Comparison of ENCODE assay signal across 1 cellular context in genomic region chr19:662962-663681, GRCh38.
TF ChIP-seq lines count a peak whose summit lies in the region.

TSS of gene RNF126 (minus strand) at chr19:663214. CDS start at chr19:663121, 93 bp downstream.

TF ChIP-seq in HepG2, 621 proteins besides CTCF, POLR2A, EP300 and RAD21 (continued from another document and continues in another):
- TF ChIP-seq HMGXB4 (CRISPR knock-in tag; IDR thresholded peaks at IDR 0.05; ENCODE audit: borderline replicate concordance in 1 of 2, low read depth in 1 of 2): peak in 1 of 2 experiments; percentile 47; a peak in 1 of 4 replicates
- peak; percentile 42; the same call in 1 of the 2 replicates for TF ChIP-seq HCFC1 (IDR thresholded peaks at IDR 0.05; ENCODE audit: low read depth, low read length)
- TF ChIP-seq TRIM22 (IDR thresholded peaks at IDR 0.05): no peak
- no peak for TF ChIP-seq ZBTB10 (CRISPR knock-in tag; IDR thresholded peaks at IDR 0.05; ENCODE audit: borderline replicate concordance)
- TF ChIP-seq HOXA3 (CRISPR knock-in tag; IDR thresholded peaks at IDR 0.05): peak; percentile 55; the same call in 1 of the 2 replicates
- TF ChIP-seq ZNF891 (CRISPR knock-in tag; IDR thresholded peaks at IDR 0.05): no peak
- peak; percentile 70; the same call in 1 of the 2 replicates for TF ChIP-seq JDP2 (CRISPR knock-in tag; IDR thresholded peaks at IDR 0.05; ENCODE audit: borderline replicate concordance)
- peak; percentile 15; the same call in 1 of the 2 replicates for TF ChIP-seq PAXIP1 (CRISPR knock-in tag; conservative IDR thresholded peaks at IDR 0.05)
- peak; percentile 68; the same call in 1 of the 2 replicates for TF ChIP-seq ZFP82 (CRISPR knock-in tag; IDR thresholded peaks at IDR 0.05; ENCODE audit: borderline replicate concordance)
- TF ChIP-seq ZBTB14 (CRISPR knock-in tag; IDR thresholded peaks at IDR 0.05): peak; percentile 86
- peak; percentile 73 for TF ChIP-seq ZNF574 (CRISPR knock-in tag; IDR thresholded peaks at IDR 0.05)
- no peak for TF ChIP-seq TGIF2 (CRISPR knock-in tag; IDR thresholded peaks at IDR 0.05)
- TF ChIP-seq ZSCAN9 (CRISPR knock-in tag; IDR thresholded peaks at IDR 0.05; ENCODE audit: borderline replicate concordance): peak; percentile 61; the same call in 1 of the 2 replicates
- peak; percentile 77; the same call in 1 of the 2 replicates for TF ChIP-seq ZFP37 (CRISPR knock-in tag; IDR thresholded peaks at IDR 0.05; ENCODE audit: borderline replicate concordance)
- no peak for TF ChIP-seq ZBTB44 (CRISPR knock-in tag; IDR thresholded peaks at IDR 0.05)
- no peak for TF ChIP-seq SUZ12 (IDR thresholded peaks at IDR 0.05; ENCODE audit: low read depth, low read length)
- no peak for TF ChIP-seq ZNF530 (CRISPR knock-in tag; IDR thresholded peaks at IDR 0.05; ENCODE audit: low read depth)
- peak; percentile 47; the same call in 1 of the 2 replicates for TF ChIP-seq PATZ1 (CRISPR knock-in tag; IDR thresholded peaks at IDR 0.05)
- no peak for TF ChIP-seq ZNF512 (CRISPR knock-in tag; IDR thresholded peaks at IDR 0.05)
- TF ChIP-seq TBX2 (CRISPR knock-in tag; IDR thresholded peaks at IDR 0.05; ENCODE audit: borderline replicate concordance): peak; percentile 60; the same call in 1 of the 2 replicates
- TF ChIP-seq ZBTB1 (CRISPR knock-in tag; IDR thresholded peaks at IDR 0.05; ENCODE audit: borderline replicate concordance): no peak
- no peak for TF ChIP-seq GRHL1 (CRISPR knock-in tag; conservative IDR thresholded peaks at IDR 0.05)
- peak; percentile 92 for TF ChIP-seq ZNF672 (CRISPR knock-in tag; IDR thresholded peaks at IDR 0.05)
- TF ChIP-seq THRA (CRISPR knock-in tag; IDR thresholded peaks at IDR 0.05; ENCODE audit: borderline replicate concordance): no peak; the same call in 1 of the 2 replicates
- TF ChIP-seq NCOA5 (CRISPR knock-in tag; IDR thresholded peaks at IDR 0.05): no peak
- TF ChIP-seq DNMT1 (CRISPR knock-in tag; IDR thresholded peaks at IDR 0.05): no peak
- no peak for TF ChIP-seq FOXM1 (CRISPR knock-in tag; IDR thresholded peaks at IDR 0.05)
- no peak for TF ChIP-seq ZNF468 (CRISPR knock-in tag; IDR thresholded peaks at IDR 0.05)
- no peak for TF ChIP-seq ZNF792 (CRISPR knock-in tag; IDR thresholded peaks at IDR 0.05)
- no peak for TF ChIP-seq XBP1 (CRISPR knock-in tag; IDR thresholded peaks at IDR 0.05)
- no peak for TF ChIP-seq SMAD1 (CRISPR knock-in tag; IDR thresholded peaks at IDR 0.05; ENCODE audit: borderline replicate concordance, low read depth)
- peak; percentile 87 for TF ChIP-seq YY1 (IDR thresholded peaks at IDR 0.05; ENCODE audit: insufficient read depth, insufficient replicate concordance, low read depth, low read length)
